Comparison of ENCODE assay signal across 1 cellular context in the genomic region with DNA sequence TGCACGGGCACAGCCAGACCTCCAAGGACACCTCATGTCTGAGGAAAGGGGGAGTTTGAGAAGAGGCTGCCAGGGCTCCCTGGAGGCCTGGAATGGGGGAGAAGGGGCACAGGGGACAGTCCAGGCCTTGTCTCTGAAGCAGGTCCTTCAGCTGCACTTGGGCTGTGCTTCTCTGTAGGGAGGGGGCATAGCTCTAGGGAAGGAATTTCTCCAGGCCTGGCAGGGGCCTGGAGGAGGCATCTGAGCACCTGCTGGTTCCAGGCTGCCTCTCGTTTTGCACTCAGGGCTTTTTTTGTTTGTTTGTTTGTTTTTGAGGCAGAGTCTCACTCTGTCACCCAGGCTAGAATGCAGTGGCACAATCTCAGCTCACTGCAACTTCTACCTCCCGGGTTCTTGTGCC.
TF ChIP-seq lines count a peak whose summit lies in the region.

No MANE protein-coding gene starts in this region.

TF ChIP-seq in GM23338, 12 proteins besides CTCF, POLR2A, EP300 and RAD21:
- TF ChIP-seq STAT1 (IDR thresholded peaks at IDR 0.05; ENCODE audit: unreplicated experiment) (no peak), JUNB (IDR thresholded peaks at IDR 0.05; ENCODE audit: unreplicated experiment) (no peak), POLR2AphosphoS5 (IDR thresholded peaks at IDR 0.05; ENCODE audit: low read depth) (no peak)
